Comparison of ENCODE assay signal across 2 cellular contexts in the genomic region with DNA sequence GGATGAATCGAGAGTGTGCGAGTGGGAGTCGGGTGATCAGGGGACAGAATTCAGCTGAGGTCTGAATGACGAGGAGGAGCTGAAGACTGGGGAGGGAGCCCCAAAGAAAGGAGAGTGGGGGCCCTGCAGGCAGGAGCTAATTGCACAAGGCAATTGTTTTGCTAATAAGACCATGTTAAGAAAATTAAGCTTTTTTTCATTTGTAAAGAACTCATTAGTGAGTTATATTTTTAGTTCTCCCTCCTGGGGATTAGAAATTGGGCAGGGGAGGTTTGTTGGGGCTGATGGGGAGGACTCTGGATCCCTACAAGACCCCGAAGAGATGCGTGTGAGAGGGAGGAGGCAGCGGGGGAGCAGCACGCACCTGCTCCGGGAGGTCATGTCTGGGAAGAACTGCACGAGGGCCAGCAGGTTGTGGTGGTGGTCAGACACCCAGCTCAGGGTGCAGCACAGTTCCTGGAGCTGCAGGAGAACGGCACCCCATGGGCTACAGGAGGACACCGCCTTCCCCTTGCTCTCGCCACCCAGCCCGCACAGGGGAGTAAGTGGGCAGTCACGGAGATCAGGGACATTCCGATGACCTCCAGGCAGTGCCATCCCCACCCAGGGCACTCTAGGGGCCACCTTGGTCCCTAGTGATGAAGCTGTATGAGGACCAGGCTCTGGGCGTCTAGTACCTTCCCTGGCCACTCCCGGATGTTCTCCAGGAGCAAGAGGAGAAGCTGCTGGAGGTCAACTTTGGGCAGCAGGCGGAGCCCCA.
A peak's percentile ranks its signal among the peaks of the same experiment; 100 is the strongest.
TF ChIP-seq lines count a peak whose summit lies in the region.

No MANE protein-coding gene starts in this region.

TF ChIP-seq in GM23338, 12 proteins besides CTCF, POLR2A, EP300 and RAD21:
- TF ChIP-seq ZNF331 (CRISPR knock-in tag; IDR thresholded peaks at IDR 0.05; ENCODE audit: low read depth), result no peak
- peak; percentile 23 for TF ChIP-seq EZH2 (IDR thresholded peaks at IDR 0.05; ENCODE audit: low read depth, unreplicated experiment)
- TF ChIP-seq NANOG (IDR thresholded peaks at IDR 0.05; ENCODE audit: borderline replicate concordance), result 0 out of 2 replicates have a peak, but pooled peaks have one; percentile 55
- TF ChIP-seq, protein P1, sequence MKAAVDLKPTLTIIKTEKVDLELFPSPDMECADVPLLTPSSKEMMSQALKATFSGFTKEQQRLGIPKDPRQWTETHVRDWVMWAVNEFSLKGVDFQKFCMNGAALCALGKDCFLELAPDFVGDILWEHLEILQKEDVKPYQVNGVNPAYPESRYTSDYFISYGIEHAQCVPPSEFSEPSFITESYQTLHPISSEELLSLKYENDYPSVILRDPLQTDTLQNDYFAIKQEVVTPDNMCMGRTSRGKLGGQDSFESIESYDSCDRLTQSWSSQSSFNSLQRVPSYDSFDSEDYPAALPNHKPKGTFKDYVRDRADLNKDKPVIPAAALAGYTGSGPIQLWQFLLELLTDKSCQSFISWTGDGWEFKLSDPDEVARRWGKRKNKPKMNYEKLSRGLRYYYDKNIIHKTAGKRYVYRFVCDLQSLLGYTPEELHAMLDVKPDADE (IDR thresholded peaks at IDR 0.05), result no peak
- no peak for TF ChIP-seq JUNB (IDR thresholded peaks at IDR 0.05; ENCODE audit: unreplicated experiment)
- TF ChIP-seq EZH2phosphoT487 (IDR thresholded peaks at IDR 0.05; ENCODE audit: unreplicated experiment), result no peak
- TF ChIP-seq CREB1 (CRISPR knock-in tag; IDR thresholded peaks at IDR 0.05; ENCODE audit: low read depth), result no peak

TF ChIP-seq in H1, 55 proteins besides CTCF, POLR2A, EP300 and RAD21:
- no peak for TF ChIP-seq KDM1A (IDR thresholded peaks at IDR 0.05; ENCODE audit: borderline replicate concordance, low read length)
- TF ChIP-seq JUND (IDR thresholded peaks at IDR 0.05; ENCODE audit: low read length), result no peak
- TF ChIP-seq, protein P2, sequence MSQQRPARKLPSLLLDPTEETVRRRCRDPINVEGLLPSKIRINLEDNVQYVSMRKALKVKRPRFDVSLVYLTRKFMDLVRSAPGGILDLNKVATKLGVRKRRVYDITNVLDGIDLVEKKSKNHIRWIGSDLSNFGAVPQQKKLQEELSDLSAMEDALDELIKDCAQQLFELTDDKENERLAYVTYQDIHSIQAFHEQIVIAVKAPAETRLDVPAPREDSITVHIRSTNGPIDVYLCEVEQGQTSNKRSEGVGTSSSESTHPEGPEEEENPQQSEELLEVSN (IDR thresholded peaks at IDR 0.05), result peak; percentile 70
- TF ChIP-seq RXRA (IDR thresholded peaks at IDR 0.05; ENCODE audit: insufficient read depth, low read depth, low read length), result no peak
- TF ChIP-seq, protein P3, sequence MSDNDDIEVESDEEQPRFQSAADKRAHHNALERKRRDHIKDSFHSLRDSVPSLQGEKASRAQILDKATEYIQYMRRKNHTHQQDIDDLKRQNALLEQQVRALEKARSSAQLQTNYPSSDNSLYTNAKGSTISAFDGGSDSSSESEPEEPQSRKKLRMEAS (IDR thresholded peaks at IDR 0.05), result peak; percentile 84
